In genomic region chr7:24685706-24686105, GRCh38 we compare ENCODE assay signal across 21 cellular contexts.
DNase-seq lines count a peak whose midpoint lies in the region; ATAC-seq and TF ChIP-seq lines count a peak whose summit lies in the region.
"Had no signal": no experiment of that assay in that cellular context is flagged by ENCODE, and none has a peak within 500 bp of the region (broad histone marks: within the 10 kb centered on the region; RNA-seq: fewer than 3 reads in every experiment).

No MANE protein-coding gene starts in this region.

- no peak for TF ChIP-seq CTCF in WTC11 (IDR thresholded peaks at IDR 0.05)
- no peak for TF ChIP-seq CTCF in nephron progenitor cell (IDR thresholded peaks at IDR 0.05)

- POLR2A ChIA-PET in WTC11 (lab: Charles Lee), result no interaction called here

- H3K4me1 Mint-ChIP-seq in WTC11 (peaks cover 21% of the 10 kb centered on the region), nephron progenitor cell (no peaks in the 10 kb centered on the region)
- H3K4me1 Mint-ChIP-seq in activated T-cell treated with anti-CD3 and anti-CD28 coated beads, Interleukin-2, amount 50 U/mL, for 72 hours (ENCODE audit: low read depth), result no peaks in the 10 kb centered on the region

- H3K27ac Mint-ChIP-seq in WTC11 (peak overlapping the region; percentile 23), nephron progenitor cell (peak overlapping the region; percentile 2)
- no peak overlapping the region for H3K27ac Mint-ChIP-seq in activated T-cell treated with anti-CD3 and anti-CD28 coated beads, Interleukin-2, amount 50 U/mL, for 72 hours
- H3K27ac Mint-ChIP-seq: CD8-positive, alpha-beta T cell; T-helper 1 cell treated with Interleukin-12 subunit alpha and Interleukin-12 subunit beta and Interleukin-4 antibody, amounts not matched to agents 30 μg/mL and 1 μg/mL, for 36 hours had no signal

- H3K4me3 Mint-ChIP-seq in WTC11, result no peak overlapping the region
- H3K4me3 Mint-ChIP-seq in nephron progenitor cell, result no peak overlapping the region
- H3K4me3 Mint-ChIP-seq in activated T-cell treated with anti-CD3 and anti-CD28 coated beads, Interleukin-2, amount 50 U/mL, for 72 hours, result no peak overlapping the region
- H3K4me3 Mint-ChIP-seq: CD8-positive, alpha-beta T cell; T-helper 1 cell treated with Interleukin-12 subunit alpha and Interleukin-12 subunit beta and Interleukin-4 antibody, amounts not matched to agents 30 μg/mL and 1 μg/mL, for 36 hours had no signal

- CTCF ChIA-PET in WTC11 (lab: Charles Lee), result interaction anchor here (1.3 kb wide), 1 partner anchor 30 kb away, joined by 3 read pairs; no protein-coding TSS in a partner anchor

- ATAC-seq in WTC11 (peak; percentile 90), HG02840 (IDR thresholded peaks at IDR 0.05; ENCODE audit: low FRiP score, unreplicated experiment) (no peak)
- no peak for ATAC-seq in activated T-cell treated with anti-CD3 and anti-CD28 coated beads, Interleukin-2, amount 50 U/mL, for 72 hours (replicated peaks in 1 of 2)
- ATAC-seq: CD8-positive, alpha-beta T cell; HCT116 had no signal

- DNase-seq in NCI-H510A treated with DMSO at 0.1 percent for 48 hours (lab: John Stamatoyannopoulos, UW) (peak; percentile 11), NCI-H510A (lab: John Stamatoyannopoulos, UW) (no peak), NCI-H1436 (lab: John Stamatoyannopoulos, UW) (peak; percentile 22), WTC11 (ENCODE audit: low spot score) (no peak), nephron progenitor cell (no peak), amygdala (lab: John Stamatoyannopoulos, UW) (no peak)
- DNase-seq in activated T-cell treated with anti-CD3 and anti-CD28 coated beads, Interleukin-2, amount 50 U/mL, for 72 hours, result no peak
- DNase-seq: CD8-positive, alpha-beta T cell; DMS153; Karpas-422; MV-4-11; NCI-H187; NCI-H2171; NCI-H345; NCI-H69; PC-9; RPMI8226; SHP77 had no signal

- H3K9me3 Mint-ChIP-seq in WTC11 (no peaks in the 10 kb centered on the region), nephron progenitor cell (no peaks in the 10 kb centered on the region)
- no peaks in the 10 kb centered on the region for H3K9me3 Mint-ChIP-seq in activated T-cell treated with anti-CD3 and anti-CD28 coated beads, Interleukin-2, amount 50 U/mL, for 72 hours
- H3K9me3 Mint-ChIP-seq: CD8-positive, alpha-beta T cell; T-helper 1 cell treated with Interleukin-12 subunit alpha and Interleukin-12 subunit beta and Interleukin-4 antibody, amounts not matched to agents 30 μg/mL and 1 μg/mL, for 36 hours had no signal

- H3K27me3 Mint-ChIP-seq in WTC11 (ENCODE audit: low read depth) (no peaks in the 10 kb centered on the region), nephron progenitor cell (ENCODE audit: low read depth, poor library complexity) (no peaks in the 10 kb centered on the region)
- H3K27me3 Mint-ChIP-seq in activated T-cell treated with anti-CD3 and anti-CD28 coated beads, Interleukin-2, amount 50 U/mL, for 72 hours (ENCODE audit: low read depth), result no peaks in the 10 kb centered on the region

- H3K36me3 Mint-ChIP-seq in WTC11, result peaks cover 21% of the 10 kb centered on the region
- H3K36me3 Mint-ChIP-seq in nephron progenitor cell (ENCODE audit: low read depth), result peaks cover 54% of the 10 kb centered on the region
- H3K36me3 Mint-ChIP-seq in activated T-cell treated with anti-CD3 and anti-CD28 coated beads, Interleukin-2, amount 50 U/mL, for 72 hours (ENCODE audit: insufficient read depth in 2 of 2), result peaks cover 4 to 14% of the 10 kb centered on the region in 2 donors

TF ChIP-seq in WTC11, 78 proteins besides CTCF, POLR2A, EP300 and RAD21:
- TF ChIP-seq ZNF416 (CRISPR knock-in tag; IDR thresholded peaks at IDR 0.05) (no peak), ETV6 (CRISPR knock-in tag; IDR thresholded peaks at IDR 0.05) (no peak), ZNF396 (CRISPR knock-in tag; IDR thresholded peaks at IDR 0.05; ENCODE audit: borderline replicate concordance) (no peak), FOXK1 (CRISPR knock-in tag; IDR thresholded peaks at IDR 0.05) (no peak), EMX1 (CRISPR knock-in tag; IDR thresholded peaks at IDR 0.05) (no peak), ZNF121 (CRISPR knock-in tag; IDR thresholded peaks at IDR 0.05) (no peak), ZNF232 (CRISPR knock-in tag; IDR thresholded peaks at IDR 0.05) (no peak), ZBTB43 (CRISPR knock-in tag; IDR thresholded peaks at IDR 0.05) (no peak), MXD4 (CRISPR knock-in tag; IDR thresholded peaks at IDR 0.05; ENCODE audit: borderline replicate concordance) (no peak), E2F1 (CRISPR knock-in tag; IDR thresholded peaks at IDR 0.05) (no peak), RORB (CRISPR knock-in tag; IDR thresholded peaks at IDR 0.05) (no peak), USF2 (CRISPR knock-in tag; IDR thresholded peaks at IDR 0.05) (no peak), JAZF1 (CRISPR knock-in tag; IDR thresholded peaks at IDR 0.05) (no peak), GABPB1 (CRISPR knock-in tag; IDR thresholded peaks at IDR 0.05) (no peak), ZNF425 (CRISPR knock-in tag; conservative IDR thresholded peaks at IDR 0.05) (no peak), ERG (CRISPR knock-in tag; IDR thresholded peaks at IDR 0.05) (no peak), FOXP1 (CRISPR knock-in tag; IDR thresholded peaks at IDR 0.05; ENCODE audit: borderline replicate concordance) (no peak)
TF ChIP-seq in WTC11: peak in this region for 0.

Comparison
In these comparisons a context has a peak if more than half of its experiments do, and no peak if none do; other contexts are left out.
1. DNase-seq: peak in NCI-H510A treated with DMSO at 0.1 percent for 48 hours (single experiment) and NCI-H1436 (single experiment); none in NCI-H510A (single experiment), WTC11 (single experiment), nephron progenitor cell (single experiment), activated T-cell treated with anti-CD3 and anti-CD28 coated beads, Interleukin-2, amount 50 U/mL, for 72 hours (0 of 2) and amygdala (0 of 56).